16 cellular contexts compared by ENCODE assay signal in genomic region chr5:16461026-16461425, GRCh38. TPM values are rescaled to one million over a fixed set of nuclear protein-coding genes. Genes with fewer than 3 reads are reported as not detected.
DNase-seq lines count a peak whose midpoint lies in the region; ATAC-seq and TF ChIP-seq lines count a peak whose summit lies in the region.
"Had no signal": no experiment of that assay in that cellular context is flagged by ENCODE, and none has a peak within 500 bp of the region (broad histone marks: within the 10 kb centered on the region; RNA-seq: fewer than 3 reads in every experiment).

No MANE protein-coding gene starts in this region.

- intact Hi-C loops in heart left ventricle (cut with DNase I), result loop anchor here in 1 of 10 donors (5.0 kb wide), 1 partner anchor 1084 kb away; no protein-coding TSS in a partner anchor

- no peaks in the 10 kb centered on the region for H3K9me3 ChIP-seq in heart left ventricle
- H3K9me3 ChIP-seq: spleen, thoracic aorta had no signal

- peak overlapping the region in 4 of 12 donors; percentile 52 to 95 (median 62) for H3K27ac ChIP-seq in heart left ventricle
- H3K27ac ChIP-seq: 22Rv1, KMS-11, spleen, thoracic aorta had no signal

- H3K4me1 Mint-ChIP-seq in T-helper 1 cell treated with Interleukin-12 subunit alpha and Interleukin-12 subunit beta and Interleukin-4 antibody, amounts not matched to agents 30 μg/mL and 1 μg/mL, for 36 hours (ENCODE audit: low read depth), result peaks cover 67% of the 10 kb centered on the region
- H3K4me1 Mint-ChIP-seq in HFFc6 (ENCODE audit: low read depth) (peaks cover 82% of the 10 kb centered on the region), nephron (peaks cover 56% of the 10 kb centered on the region)

- TF ChIP-seq POLR2A in heart left ventricle (IDR thresholded peaks at IDR 0.05), result no peak

- H3K4me3 ChIP-seq in heart left ventricle, result no peak overlapping the region
- H3K4me3 ChIP-seq: spleen, thoracic aorta had no signal

- no peak overlapping the region for H3K27ac Mint-ChIP-seq in T-helper 1 cell treated with Interleukin-12 subunit alpha and Interleukin-12 subunit beta and Interleukin-4 antibody, amounts not matched to agents 30 μg/mL and 1 μg/mL, for 36 hours
- H3K27ac Mint-ChIP-seq in HFFc6 (peak overlapping the region; percentile 68), nephron (no peak overlapping the region)

- 93 to 98% (median 96%) methylated on average over 1 of the region's 1 CpG for WGBS in heart left ventricle, 4 donors

- TF ChIP-seq CTCF in HFFc6 (IDR thresholded peaks at IDR 0.05) (no peak), nephron (IDR thresholded peaks at IDR 0.05; ENCODE audit: unreplicated experiment in 3 of 3) (no peak), heart left ventricle (IDR thresholded peaks at IDR 0.05) (no peak)

- H3K36me3 ChIP-seq in heart left ventricle, result peaks cover 0 to 77% (median 72%) of the 10 kb centered on the region in 9 donors

- no peak for ATAC-seq in heart left ventricle
- ATAC-seq: left lobe of liver had no signal

- H3K4me1 ChIP-seq in heart left ventricle, result peaks cover 4 to 88% (median 64%) of the 10 kb centered on the region in 12 donors

- no peaks in the 10 kb centered on the region for H3K9me3 Mint-ChIP-seq in T-helper 1 cell treated with Interleukin-12 subunit alpha and Interleukin-12 subunit beta and Interleukin-4 antibody, amounts not matched to agents 30 μg/mL and 1 μg/mL, for 36 hours
- H3K9me3 Mint-ChIP-seq in HFFc6 (no peaks in the 10 kb centered on the region), nephron (no peaks in the 10 kb centered on the region)

- H3K27me3 Mint-ChIP-seq in T-helper 1 cell treated with Interleukin-12 subunit alpha and Interleukin-12 subunit beta and Interleukin-4 antibody, amounts not matched to agents 30 μg/mL and 1 μg/mL, for 36 hours (ENCODE audit: low read depth), result no peaks in the 10 kb centered on the region
- H3K27me3 Mint-ChIP-seq in HFFc6 (ENCODE audit: insufficient read depth) (peaks cover 5% of the 10 kb centered on the region), nephron (ENCODE audit: low read depth) (no peaks in the 10 kb centered on the region)

- H3K27me3 ChIP-seq in heart left ventricle, result no peaks in the 10 kb centered on the region
- H3K27me3 ChIP-seq: spleen had no signal

- H3K4me3 Mint-ChIP-seq in T-helper 1 cell treated with Interleukin-12 subunit alpha and Interleukin-12 subunit beta and Interleukin-4 antibody, amounts not matched to agents 30 μg/mL and 1 μg/mL, for 36 hours, result peak overlapping the region; percentile 5
- H3K4me3 Mint-ChIP-seq in HFFc6, result peak overlapping the region; percentile 64
- H3K4me3 Mint-ChIP-seq in nephron, result peak overlapping the region; percentile 10 to 68 (median 33)

- H3K36me3 Mint-ChIP-seq in T-helper 1 cell treated with Interleukin-12 subunit alpha and Interleukin-12 subunit beta and Interleukin-4 antibody, amounts not matched to agents 30 μg/mL and 1 μg/mL, for 36 hours (ENCODE audit: low read depth), result peaks cover 63% of the 10 kb centered on the region
- peaks cover 51% of the 10 kb centered on the region for H3K36me3 Mint-ChIP-seq in HFFc6 (ENCODE audit: low read depth)
- peaks cover 47% of the 10 kb centered on the region for H3K36me3 Mint-ChIP-seq in nephron (ENCODE audit: low read depth)

- DNase-seq in T-helper 1 cell (no peak), HFFc6 (no peak), astrocyte of the hippocampus (ENCODE audit: low read depth, low spot score) (peak; percentile 46), heart left ventricle (no peak), AG20443 (ENCODE audit: low spot score) (no peak)
- DNase-seq in effector CD8-positive, alpha-beta T cell (lab: John Stamatoyannopoulos, UW), result no peak
- DNase-seq: activated CD8-positive, alpha-beta memory T cell treated with anti-CD3 and anti-CD28 coated beads, Interleukin-2, amount 50 U/mL, for 48 hours; NCI-H187; occipital lobe; spleen had no signal

RNA-seq across cellular contexts. Expression of gene ZNF622, which starts 4.6 kb away (rescaled TPM):
- 10 to 100 TPM; 38.7 to 52.2 (median 45.5) TPM for total RNA-seq in HFFc6 (2021; fragmentation: NEBNext Ultra II Directional; extraction: Animal tissue kit (Norgen Biotek cat#: 25700))
- 10 to 100 TPM; 43.7 to 97.3 (median 58.4) TPM for total RNA-seq in heart left ventricle
- 100 to 1,000 TPM in 1 of 2 donors, 10 to 100 TPM in 1; 48.9 to 171 TPM for polyA plus RNA-seq in heart left ventricle

Comparison
In these comparisons a context has a peak if more than half of its experiments do, and no peak if none do; other contexts are left out.
1. H3K4me3 Mint-ChIP-seq: peak in every context shown above with its lines; median percentile 64 in HFFc6; 33 in nephron; 5 in T-helper 1 cell treated with Interleukin-12 subunit alpha and Interleukin-12 subunit beta and Interleukin-4 antibody, amounts not matched to agents 30 μg/mL and 1 μg/mL, for 36 hours.